8 cellular contexts compared by ENCODE assay signal in the genomic region with DNA sequence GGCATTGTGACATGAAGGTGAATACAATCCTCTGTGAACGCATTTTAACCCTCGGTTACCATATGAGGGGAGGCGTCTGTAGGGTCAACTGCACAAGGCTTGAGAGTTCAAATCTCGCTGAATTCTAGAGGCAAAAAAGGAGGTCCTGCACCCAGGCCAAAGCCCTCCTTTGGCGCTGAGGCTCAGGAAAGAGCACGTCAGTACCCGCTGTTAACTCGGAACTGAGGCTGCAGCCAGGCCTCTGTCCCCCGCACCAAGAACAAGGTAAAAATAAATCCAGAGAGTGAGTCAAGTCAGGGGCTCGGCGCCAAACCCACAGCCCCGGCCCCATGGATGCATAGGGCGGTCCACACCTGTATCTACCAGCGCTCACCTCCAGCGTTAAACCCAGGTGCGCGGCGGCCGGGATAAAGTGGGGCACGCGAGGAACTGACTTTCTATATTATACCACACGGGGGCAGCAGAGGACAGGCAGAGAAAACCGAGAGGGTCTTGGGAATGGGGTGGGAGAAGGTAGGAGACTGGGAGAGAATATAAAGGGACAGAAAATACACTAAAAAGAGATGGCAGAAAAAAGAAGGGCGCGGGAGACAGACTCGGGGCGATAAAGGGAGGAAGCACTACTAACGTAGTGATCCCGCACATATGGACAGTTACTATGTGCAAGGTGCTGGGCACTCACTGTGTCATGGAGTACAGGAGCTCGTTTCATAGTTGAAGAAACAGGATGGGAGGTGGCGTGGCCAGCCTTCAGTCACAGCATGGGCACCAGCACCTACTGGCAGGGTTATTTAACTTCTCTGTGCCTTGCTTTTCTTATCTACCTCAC. TPM values are rescaled to one million over a fixed set of nuclear protein-coding genes. Genes with fewer than 3 reads are reported as not detected.
DNase-seq lines count a peak whose midpoint lies in the region; ATAC-seq and TF ChIP-seq lines count a peak whose summit lies in the region.

No MANE protein-coding gene starts in this region.

- no peak overlapping the region for H3K4me3 ChIP-seq in Peyer's patch

- no peaks in the 10 kb centered on the region for H3K36me3 ChIP-seq in Peyer's patch

- no peak overlapping the region for H3K27ac ChIP-seq in Peyer's patch

- H3K36me3 Mint-ChIP-seq in mesothelial cell of epicardium (no peaks in the 10 kb centered on the region), type B pancreatic cell (no peaks in the 10 kb centered on the region)

- no peak overlapping the region for H3K4me3 Mint-ChIP-seq in mesothelial cell of epicardium
- H3K4me3 Mint-ChIP-seq in type B pancreatic cell, result no peak overlapping the region

- H3K27me3 ChIP-seq in Peyer's patch, result no peaks in the 10 kb centered on the region

- TF ChIP-seq CTCF in Peyer's patch (IDR thresholded peaks at IDR 0.05) (peak in 4 of 6 experiments; percentile 62 to 78 (median 69)), mesothelial cell of epicardium (IDR thresholded peaks at IDR 0.05; ENCODE audit: unreplicated experiment) (peak; percentile 88), type B pancreatic cell (conservative IDR thresholded peaks at IDR 0.05) (peak; percentile 88)

- H3K4me1 ChIP-seq in Peyer's patch, result peaks cover 0 to 7% (median 0%) of the 10 kb centered on the region in 4 donors

- peak; percentile 16 to 42 for DNase-seq in NCI-H524 (lab: John Stamatoyannopoulos, UW)
- DNase-seq in NCI-H524 treated with DMSO at 0.1 percent for 48 hours (lab: John Stamatoyannopoulos, UW), result no peak
- peak; percentile 17 to 67 (median 55) for DNase-seq in Peyer's patch
- DNase-seq in dermis blood vessel endothelial cell, result peak; percentile 49
- DNase-seq in mesothelial cell of epicardium (ENCODE audit: low spot score in 2 of 2, unreplicated experiment in 2 of 2), result peak in 1 of 2 experiments; percentile 78
- DNase-seq in type B pancreatic cell (ENCODE audit: extremely low spot score, unreplicated experiment), result no peak
- no peak for DNase-seq in effector CD4-positive, alpha-beta T cell

- H3K9me3 ChIP-seq in Peyer's patch, result no peaks in the 10 kb centered on the region

- TF ChIP-seq POLR2A in Peyer's patch (IDR thresholded peaks at IDR 0.05), result no peak

- H3K9me3 Mint-ChIP-seq in mesothelial cell of epicardium (no peaks in the 10 kb centered on the region), type B pancreatic cell (no peaks in the 10 kb centered on the region)

- H3K27me3 Mint-ChIP-seq in mesothelial cell of epicardium (ENCODE audit: low read depth) (peaks cover 44% of the 10 kb centered on the region), type B pancreatic cell (peaks cover 49% of the 10 kb centered on the region)

- ATAC-seq in HG03354 (IDR thresholded peaks at IDR 0.05; ENCODE audit: poor library complexity, severe bottlenecking, unreplicated experiment), result peak; percentile 55

- H3K27ac Mint-ChIP-seq in mesothelial cell of epicardium, result no peak overlapping the region
- no peak overlapping the region for H3K27ac Mint-ChIP-seq in type B pancreatic cell

- no peaks in the 10 kb centered on the region for H3K4me1 Mint-ChIP-seq in mesothelial cell of epicardium
- no peaks in the 10 kb centered on the region for H3K4me1 Mint-ChIP-seq in type B pancreatic cell (ENCODE audit: unreplicated experiment)

RNA-seq across cellular contexts. Expression of a gene that starts 54.9 kb away (rescaled TPM):
- total RNA-seq in Peyer's patch (not detected), dermis blood vessel endothelial cell (not detected in 2 replicates), mesothelial cell of epicardium (0.07 TPM in 1 of 3 replicates, not detected in the others), type B pancreatic cell (ENCODE audit: low replicate concordance) (0.29 and 0.48 TPM in 2 replicates)

Comparison
In these comparisons a context has a peak if more than half of its experiments do, and no peak if none do; other contexts are left out.
1. DNase-seq: peak in NCI-H524 (2 of 2), Peyer's patch (3 of 3) and dermis blood vessel endothelial cell (single experiment); none in NCI-H524 treated with DMSO at 0.1 percent for 48 hours (single experiment), type B pancreatic cell (single experiment) and effector CD4-positive, alpha-beta T cell (single experiment).
2. Peak in every context shown above with its lines, with median percentiles within 50 percentile points of each other: CTCF ChIP-seq.